In genomic region chr2:45497355-45497754, GRCh38 we compare ENCODE assay signal across 9 cellular contexts.
A peak's percentile ranks its signal among the peaks of the same experiment; 100 is the strongest.
DNase-seq lines count a peak whose midpoint lies in the region; ATAC-seq, FAIRE-seq and TF ChIP-seq lines count a peak whose summit lies in the region.
"Had no signal": no experiment of that assay in that cellular context is flagged by ENCODE, and none has a peak within 500 bp of the region (broad histone marks: within the 10 kb centered on the region; RNA-seq: fewer than 3 reads in every experiment).

No MANE protein-coding gene starts in this region.

- peaks cover 5% of the 10 kb centered on the region for H3K9me3 Mint-ChIP-seq in T-helper 2 cell treated with Interferon-gamma antibody and Interleukin-4, amounts not matched to agents 5 μg/mL and 100 μg/mL, for 36 hours
- peaks cover 0 to under 1% of the 10 kb centered on the region in 2 donors for H3K9me3 Mint-ChIP-seq in effector memory CD8-positive, alpha-beta T cell

- H3K27ac Mint-ChIP-seq in T-helper 2 cell treated with Interferon-gamma antibody and Interleukin-4, amounts not matched to agents 5 μg/mL and 100 μg/mL, for 36 hours: peak overlapping the region; percentile 9
- peak overlapping the region in 1 of 2 donors; percentile 8 for H3K27ac Mint-ChIP-seq in effector memory CD8-positive, alpha-beta T cell

- ATAC-seq in GM21723 (IDR thresholded peaks at IDR 0.05; ENCODE audit: unreplicated experiment): peak; percentile 84
- no peak for ATAC-seq in effector memory CD8-positive, alpha-beta T cell (replicated peaks)

- no peak overlapping the region for H3K4me3 Mint-ChIP-seq in T-helper 2 cell treated with Interferon-gamma antibody and Interleukin-4, amounts not matched to agents 5 μg/mL and 100 μg/mL, for 36 hours
- H3K4me3 Mint-ChIP-seq in effector memory CD8-positive, alpha-beta T cell: no peak overlapping the region

- H3K36me3 Mint-ChIP-seq in T-helper 2 cell treated with Interferon-gamma antibody and Interleukin-4, amounts not matched to agents 5 μg/mL and 100 μg/mL, for 36 hours (ENCODE audit: low read depth): peaks cover 21% of the 10 kb centered on the region
- H3K36me3 Mint-ChIP-seq in effector memory CD8-positive, alpha-beta T cell (ENCODE audit: insufficient read depth): no peaks in the 10 kb centered on the region

- no peaks in the 10 kb centered on the region for H3K27me3 Mint-ChIP-seq in T-helper 2 cell treated with Interferon-gamma antibody and Interleukin-4, amounts not matched to agents 5 μg/mL and 100 μg/mL, for 36 hours (ENCODE audit: low read depth)
- no peaks in the 10 kb centered on the region for H3K27me3 Mint-ChIP-seq in effector memory CD8-positive, alpha-beta T cell

- H3K4me1 Mint-ChIP-seq in T-helper 2 cell treated with Interferon-gamma antibody and Interleukin-4, amounts not matched to agents 5 μg/mL and 100 μg/mL, for 36 hours (ENCODE audit: low read depth): peaks cover 28% of the 10 kb centered on the region
- peaks cover 0 to 11% of the 10 kb centered on the region in 2 donors for H3K4me1 Mint-ChIP-seq in effector memory CD8-positive, alpha-beta T cell (ENCODE audit: low read depth in 2 of 2)

- FAIRE-seq in urothelium cell line (lab: Jason Lieb, UNC): no peak

- DNase-seq in GM13976 (ENCODE audit: low spot score): peak; percentile 46
- DNase-seq in T-helper 2 cell treated with Interferon-gamma antibody and Interleukin-4, amounts not matched to agents 5 μg/mL and 100 μg/mL, for 36 hours (ENCODE audit: low spot score): peak; percentile 68
- DNase-seq in stimulated activated CD4-positive, alpha-beta T cell treated with anti-CD3 and anti-CD28 coated beads, Interleukin-12 subunit alpha, Interleukin-12 subunit beta, amount 100 ng/mL, for 48 hours (ENCODE audit: low read depth in 2 of 3, low spot score in 1 of 3): peak; percentile 26 to 37 (median 35)
- DNase-seq in effector memory CD8-positive, alpha-beta T cell: no peak
- no peak for DNase-seq in NCI-H1048 (lab: John Stamatoyannopoulos, UW)
- no peak for DNase-seq in NCI-H1694 (lab: John Stamatoyannopoulos, UW)
- no peak for DNase-seq in urothelium cell line (ENCODE audit: low spot score)
- DNase-seq: activated CD8-positive, alpha-beta memory T cell treated with anti-CD3 and anti-CD28 coated beads for 24 hours had no signal

- no peak for TF ChIP-seq CTCF in GM13976 (IDR thresholded peaks at IDR 0.05; ENCODE audit: borderline replicate concordance, control extremely low read depth, extremely low read depth, insufficient read depth, missing control alignments)

- in situ Hi-C loops in GM13976 (cut with MboI; ENCODE audit: low sequenced_read_pairs, unreplicated experiment): loop anchor here (5.0 kb wide), 1 partner anchor 515 kb away; no protein-coding TSS in a partner anchor

Comparison
In these comparisons a context has a peak if more than half of its experiments do, and no peak if none do; other contexts are left out.
1. DNase-seq: peak in GM13976 (single experiment), T-helper 2 cell treated with Interferon-gamma antibody and Interleukin-4, amounts not matched to agents 5 μg/mL and 100 μg/mL, for 36 hours (single experiment) and stimulated activated CD4-positive, alpha-beta T cell treated with anti-CD3 and anti-CD28 coated beads, Interleukin-12 subunit alpha, Interleukin-12 subunit beta, amount 100 ng/mL, for 48 hours (3 of 3); none in effector memory CD8-positive, alpha-beta T cell (0 of 3), NCI-H1048 (single experiment), NCI-H1694 (single experiment) and urothelium cell line (single experiment).